11 cellular contexts compared by ENCODE assay signal in genomic region chr6:63783096-63783495, GRCh38.
"Had no signal": no experiment of that assay in that cellular context is flagged by ENCODE, and none has a peak within 500 bp of the region (broad histone marks: within the 10 kb centered on the region; RNA-seq: fewer than 3 reads in every experiment).

No MANE protein-coding gene starts in this region.

- H3K4me1 ChIP-seq: breast epithelium, parathyroid adenoma had no signal

- H3K9ac ChIP-seq: parathyroid adenoma had no signal

- H3K79me2 ChIP-seq: parathyroid adenoma had no signal

- H3K36me3 ChIP-seq: breast epithelium had no signal

- H3K27me3 ChIP-seq: breast epithelium had no signal

- DNase-seq: activated CD4-positive, CD25-positive, alpha-beta regulatory T cell treated with anti-CD3 and anti-CD28 coated beads, Interleukin-2, amount 50 U/mL, for 72 hours; activated naive CD4-positive, alpha-beta T cell; aorta; erythroblast; mammary epithelial cell; naive thymus-derived CD8-positive, alpha-beta T cell; stimulated activated CD4-positive, alpha-beta T cell treated with anti-CD3 and anti-CD28 coated beads, Interleukin-2, amount 100 ng/mL, for 48 hours; trophoblast cell had no signal

- H3K9me3 ChIP-seq: breast epithelium had no signal

- ATAC-seq: naive thymus-derived CD8-positive, alpha-beta T cell; stimulated activated memory B cell treated with anti-CD40 and anti-IgM and Interleukin-4, amounts not matched to agents 10 μg/mL and 1 μg/mL and 100 μg/mL, for 72 hours had no signal

- H3K27ac ChIP-seq: breast epithelium, parathyroid adenoma had no signal

- H2AFZ ChIP-seq: parathyroid adenoma had no signal

- H3K4me3 ChIP-seq: breast epithelium had no signal
